In the genomic region with DNA sequence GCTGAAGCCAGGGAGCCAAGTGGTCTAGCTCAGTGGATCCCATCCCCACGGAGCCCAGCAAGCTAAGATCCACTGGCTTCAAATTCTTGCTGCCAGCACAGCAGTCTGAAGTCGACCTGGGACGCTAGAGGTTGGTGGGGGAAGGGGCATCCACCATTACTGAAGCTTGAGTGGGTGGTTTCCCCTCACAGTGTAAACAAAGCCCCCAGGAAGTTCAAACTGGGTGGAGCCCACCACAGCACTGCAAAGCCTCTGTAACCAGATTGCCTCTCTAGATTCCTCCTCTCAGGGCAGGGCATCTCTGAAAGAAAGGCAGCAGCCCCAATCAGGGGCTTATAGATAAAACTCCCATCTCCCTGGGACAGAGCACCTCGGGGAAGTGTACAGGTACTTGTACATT, we compare ENCODE assay signal across 6 cellular contexts. TPM values are rescaled to one million over a fixed set of nuclear protein-coding genes. Genes with fewer than 3 reads are reported as not detected.
"Had no signal": no experiment of that assay in that cellular context is flagged by ENCODE, and none has a peak within 500 bp of the region (broad histone marks: within the 10 kb centered on the region; RNA-seq: fewer than 3 reads in every experiment).

No MANE protein-coding gene starts in this region.

RNA-seq across cellular contexts. Expression of gene TEX51, which starts 58.1 kb away (rescaled TPM):
- total RNA-seq: GM23248, H1, H9, HT-29, IMR-90, K562 had no signal
- polyA plus RNA-seq: GM23248, H1, IMR-90, K562 had no signal
